In the genomic region with DNA sequence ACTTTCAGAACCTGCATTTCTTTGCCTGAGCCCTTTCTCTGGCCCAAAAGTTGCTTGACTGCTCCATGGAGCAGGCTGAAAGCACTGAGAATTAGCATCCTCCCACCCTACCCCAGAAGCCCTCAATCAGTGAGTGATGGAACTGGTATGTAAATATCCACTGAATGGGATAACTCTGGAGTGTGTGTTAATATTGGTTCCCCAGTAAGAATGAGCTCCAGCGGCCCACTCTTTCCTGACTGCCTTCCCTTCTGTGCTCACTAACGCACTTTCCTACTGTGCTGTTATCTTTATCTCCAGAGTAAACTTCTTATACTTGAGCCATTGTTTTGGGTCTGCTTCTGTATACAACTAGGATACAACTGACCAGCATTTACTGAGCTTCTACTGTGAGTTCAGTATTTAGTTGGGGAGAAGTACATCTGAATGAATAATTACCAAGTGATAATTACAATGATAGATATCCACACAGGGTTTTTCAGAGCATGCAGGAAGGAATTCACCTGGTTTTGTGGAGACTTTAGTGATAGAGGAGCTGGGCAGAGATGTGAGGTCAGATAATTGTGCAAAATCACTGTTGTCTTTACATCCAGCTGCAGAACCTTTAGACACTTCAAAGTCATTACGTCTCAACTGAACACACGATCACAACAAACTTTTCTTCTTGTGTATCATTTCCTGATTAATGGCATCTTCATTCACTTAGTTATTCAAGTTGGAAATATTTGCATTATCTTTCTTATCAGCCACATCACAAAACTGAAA, we compare ENCODE assay signal across 29 cellular contexts.
DNase-seq lines count a peak whose midpoint lies in the region; ATAC-seq, FAIRE-seq and TF ChIP-seq lines count a peak whose summit lies in the region.
"Had no signal": no experiment of that assay in that cellular context is flagged by ENCODE, and none has a peak within 500 bp of the region (broad histone marks: within the 10 kb centered on the region; RNA-seq: fewer than 3 reads in every experiment).

No MANE protein-coding gene starts in this region.

- H3K4me3 ChIP-seq in AG04450 (ENCODE audit: low read depth, low read length), result no peak overlapping the region
- no peak overlapping the region for H3K4me3 ChIP-seq in naive thymus-derived CD4-positive, alpha-beta T cell (ENCODE audit: low read length)
- H3K4me3 ChIP-seq: upper lobe of left lung had no signal

- H3K4me1 Mint-ChIP-seq in naive thymus-derived CD4-positive, alpha-beta T cell, result peaks cover 20 to 47% (median 35%) of the 10 kb centered on the region in 7 donors
- H3K4me1 Mint-ChIP-seq in activated T-cell treated with anti-CD3 and anti-CD28 coated beads, Interleukin-2, amount 50 U/mL, for 4 hours (ENCODE audit: low read depth), result peaks cover 14% of the 10 kb centered on the region

- CTCF ChIA-PET in AG04450 (lab: Charles Lee), result interaction anchor here (0.5 kb wide), 1 partner anchor 69 kb away, joined by 6 read pairs; no protein-coding TSS in a partner anchor
- CTCF ChIA-PET in naive thymus-derived CD4-positive, alpha-beta T cell (lab: Charles Lee), result interaction anchor here (0.5 kb wide), 1 partner anchor 672 kb away, joined by 4 read pairs; no protein-coding TSS in a partner anchor

- peak; percentile 30 for FAIRE-seq in H54 (lab: Jason Lieb, UNC)
- FAIRE-seq: colon, GM12892, kidney, RCC 7860 had no signal

- POLR2A ChIA-PET in AG04450 (lab: Yijun Ruan, JAX), result interaction anchor here (1.2 kb wide), 1 partner anchor 149 kb away, joined by 4 read pairs; a partner anchor contains a TSS
- POLR2A ChIA-PET in naive thymus-derived CD4-positive, alpha-beta T cell (lab: Charles Lee), result interaction anchor here (0.8 to 2.0 kb wide), 6 partner anchors 16 to 149 kb away, joined by 3 to 5 read pairs (median 3); a partner anchor contains a TSS

- H3K27ac Mint-ChIP-seq in naive thymus-derived CD4-positive, alpha-beta T cell, result peak overlapping the region in 7 of 9 donors; percentile 8 to 71 (median 30)
- H3K27ac Mint-ChIP-seq: activated CD4-positive, alpha-beta T cell treated with anti-CD3 and anti-CD28 coated beads for 36 hours; activated naive CD4-positive, alpha-beta T cell treated with anti-CD3 and anti-CD28 coated beads, Interleukin-2, amount 50 U/mL, for 72 hours; B cell; mesothelial cell of epicardium; stimulated activated naive B cell treated with anti-CD40 and anti-IgM and Interleukin-4, amounts not matched to agents 10 μg/mL and 1 μg/mL and 100 μg/mL, for 72 hours had no signal

- H3K27me3 Mint-ChIP-seq in naive thymus-derived CD4-positive, alpha-beta T cell, result no peaks in the 10 kb centered on the region
- no peaks in the 10 kb centered on the region for H3K27me3 Mint-ChIP-seq in activated T-cell treated with anti-CD3 and anti-CD28 coated beads, Interleukin-2, amount 50 U/mL, for 4 hours (ENCODE audit: low read depth)
- H3K27me3 Mint-ChIP-seq: activated CD4-positive, alpha-beta T cell treated with anti-CD3 and anti-CD28 coated beads for 36 hours; B cell; IgD-negative memory B cell; stimulated activated naive B cell treated with anti-CD40 and anti-IgM and Interleukin-4, amounts not matched to agents 10 μg/mL and 1 μg/mL and 100 μg/mL, for 72 hours had no signal

- H3K4me1 ChIP-seq in naive thymus-derived CD4-positive, alpha-beta T cell (ENCODE audit: control insufficient read depth in 2 of 2, insufficient read depth in 2 of 2, low read length in 2 of 2), result peaks cover 17 to 37% of the 10 kb centered on the region in 2 donors

- no peak overlapping the region for H3K4me3 Mint-ChIP-seq in naive thymus-derived CD4-positive, alpha-beta T cell
- no peak overlapping the region for H3K4me3 Mint-ChIP-seq in activated T-cell treated with anti-CD3 and anti-CD28 coated beads, Interleukin-2, amount 50 U/mL, for 4 hours
- H3K4me3 Mint-ChIP-seq: activated CD4-positive, alpha-beta T cell treated with anti-CD3 and anti-CD28 coated beads for 36 hours; B cell; mesothelial cell of epicardium; stimulated activated naive B cell treated with anti-CD40 and anti-IgM and Interleukin-4, amounts not matched to agents 10 μg/mL and 1 μg/mL and 100 μg/mL, for 72 hours had no signal

- intact Hi-C loops in naive thymus-derived CD4-positive, alpha-beta T cell (cut with micrococcal nuclease), result loop anchor here in 1 of 2 donors (5.0 kb wide), 5 partner anchors 88 to 277 kb away; a partner anchor contains a TSS

- H3K9me3 ChIP-seq in AG04450 (ENCODE audit: control insufficient read depth, insufficient read depth, low read length), result no peaks in the 10 kb centered on the region
- no peaks in the 10 kb centered on the region for H3K9me3 ChIP-seq in naive thymus-derived CD4-positive, alpha-beta T cell (ENCODE audit: control insufficient read depth in 2 of 3, low read length in 3 of 3)
- H3K9me3 ChIP-seq: upper lobe of left lung had no signal

- H3K9me3 Mint-ChIP-seq in naive thymus-derived CD4-positive, alpha-beta T cell, result peaks cover 0 to 12% (median 2%) of the 10 kb centered on the region in 11 donors
- no peaks in the 10 kb centered on the region for H3K9me3 Mint-ChIP-seq in activated T-cell treated with anti-CD3 and anti-CD28 coated beads, Interleukin-2, amount 50 U/mL, for 4 hours
- H3K9me3 Mint-ChIP-seq: stimulated activated naive B cell treated with anti-CD40 and anti-IgM and Interleukin-4, amounts not matched to agents 10 μg/mL and 1 μg/mL and 100 μg/mL, for 72 hours had no signal

- no peaks in the 10 kb centered on the region for H3K27me3 ChIP-seq in AG04450 (ENCODE audit: control insufficient read depth, insufficient read depth, low read length)
- no peaks in the 10 kb centered on the region for H3K27me3 ChIP-seq in naive thymus-derived CD4-positive, alpha-beta T cell (ENCODE audit: control insufficient read depth in 2 of 2, insufficient read depth in 2 of 2, low read length in 2 of 2)
- H3K27me3 ChIP-seq: upper lobe of left lung had no signal

- no peaks in the 10 kb centered on the region for H3K36me3 ChIP-seq in naive thymus-derived CD4-positive, alpha-beta T cell (ENCODE audit: control insufficient read depth in 2 of 3, insufficient read depth in 3 of 3, low read length in 3 of 3)
- H3K36me3 ChIP-seq: upper lobe of left lung had no signal

- DNase-seq in AG04450 (ENCODE audit: low read depth, low spot score), result peak; percentile 59
- no peak for DNase-seq in H54 (ENCODE audit: insufficient read length, low spot score)
- peak; percentile 54 for DNase-seq in fibroblast of peridontal ligament (ENCODE audit: extremely low read depth)
- DNase-seq in naive thymus-derived CD4-positive, alpha-beta T cell, result no peak
- no peak for DNase-seq in activated T-cell treated with anti-CD3 and anti-CD28 coated beads, Interleukin-2, amount 50 U/mL, for 4 hours
- DNase-seq in SKM-1 (lab: John Stamatoyannopoulos, UW; ENCODE audit: unreplicated experiment), result no peak
- no peak for DNase-seq in hippocampal formation (lab: John Stamatoyannopoulos, UW)
- DNase-seq: 8988T; activated CD4-positive, alpha-beta T cell treated with anti-CD3 and anti-CD28 coated beads for 36 hours; activated T-cell treated with anti-CD3 and anti-CD28 coated beads for 4 hours; anterior cingulate cortex; effector CD4-positive, alpha-beta T cell; glutamatergic neuron; kidney; left ventricle myocardium superior; NCI-H82; occipital lobe; SHP77 treated with DMSO at 0.1 percent for 48 hours; stimulated activated naive B cell treated with anti-CD40 and anti-IgM and Interleukin-4, amounts not matched to agents 10 μg/mL and 1 μg/mL and 100 μg/mL, for 72 hours; substantia nigra; upper lobe of left lung had no signal

- H3K36me3 Mint-ChIP-seq in naive thymus-derived CD4-positive, alpha-beta T cell, result peaks cover 0 to 33% (median 0%) of the 10 kb centered on the region in 5 donors
- no peaks in the 10 kb centered on the region for H3K36me3 Mint-ChIP-seq in activated T-cell treated with anti-CD3 and anti-CD28 coated beads, Interleukin-2, amount 50 U/mL, for 4 hours (ENCODE audit: insufficient read depth)
- H3K36me3 Mint-ChIP-seq: mesothelial cell of epicardium had no signal

- no peak for ATAC-seq in naive thymus-derived CD4-positive, alpha-beta T cell
- no peak for ATAC-seq in GM18873 (IDR thresholded peaks at IDR 0.05; ENCODE audit: low FRiP score, unreplicated experiment)
- ATAC-seq in activated T-cell treated with anti-CD3 and anti-CD28 coated beads, Interleukin-2, amount 50 U/mL, for 4 hours, result no peak
- ATAC-seq: activated CD4-positive, alpha-beta T cell treated with anti-CD3 and anti-CD28 coated beads for 36 hours; activated naive CD4-positive, alpha-beta T cell treated with anti-CD3 and anti-CD28 coated beads, Interleukin-2, amount 50 U/mL, for 72 hours; left ventricle myocardium superior; stimulated activated naive B cell treated with anti-CD40 and anti-IgM and Interleukin-4, amounts not matched to agents 10 μg/mL and 1 μg/mL and 100 μg/mL, for 72 hours had no signal

- no peak for TF ChIP-seq POLR2A in H54 (IDR thresholded peaks at IDR 0.05; ENCODE audit: low read depth, low read length)

- no peak for TF ChIP-seq CTCF in AG04450 (IDR thresholded peaks at IDR 0.05; ENCODE audit: low read depth, low read length)

- peak overlapping the region; percentile 13 for H3K27ac ChIP-seq in AG04450 (ENCODE audit: low read depth, low read length)
- H3K27ac ChIP-seq in naive thymus-derived CD4-positive, alpha-beta T cell (ENCODE audit: low read depth, low read length), result no peak overlapping the region
- H3K27ac ChIP-seq: upper lobe of left lung had no signal

Comparison
In these comparisons a context has a peak if more than half of its experiments do, and no peak if none do; other contexts are left out.
1. DNase-seq: peak in AG04450 (single experiment) and fibroblast of peridontal ligament (single experiment); none in H54 (single experiment), naive thymus-derived CD4-positive, alpha-beta T cell (0 of 9), activated T-cell treated with anti-CD3 and anti-CD28 coated beads, Interleukin-2, amount 50 U/mL, for 4 hours (single experiment), SKM-1 (single experiment) and hippocampal formation (0 of 2).